8 cellular contexts compared by ENCODE assay signal in genomic region chr1:216711712-216712111, GRCh38.
"Had no signal": no experiment of that assay in that cellular context is flagged by ENCODE, and none has a peak within 500 bp of the region (broad histone marks: within the 10 kb centered on the region; RNA-seq: fewer than 3 reads in every experiment).

No MANE protein-coding gene starts in this region.

- FAIRE-seq: G401.6, GM12878, GM12891, GM12892, GM18507, GM19239 had no signal

- ATAC-seq: GM12878 had no signal

- H3K4me3 ChIP-seq: GM12878 had no signal

- DNase-seq: GDM1, GF-D8 had no signal
